Comparison of ENCODE assay signal across 12 cellular contexts in genomic region chr6:140071601-140072062, GRCh38.
A peak's percentile ranks its signal among the peaks of the same experiment; 100 is the strongest.
DNase-seq lines count a peak whose midpoint lies in the region; ATAC-seq and TF ChIP-seq lines count a peak whose summit lies in the region.
"Had no signal": no experiment of that assay in that cellular context is flagged by ENCODE, and none has a peak within 500 bp of the region (broad histone marks: within the 10 kb centered on the region; RNA-seq: fewer than 3 reads in every experiment).

No MANE protein-coding gene starts in this region.

- 73 to 76% methylated on average over 1 of the region's 1 CpG for WGBS in lung, 2 donors

- H3K4me3 ChIP-seq in brain microvascular endothelial cell (ENCODE audit: low read depth, low read length) (no peak overlapping the region), lung (no peak overlapping the region), MM.1S (ENCODE audit: low read length) (no peak overlapping the region)
- H3K4me3 ChIP-seq: BLaER1, psoas muscle had no signal

- H3K36me3 ChIP-seq in brain microvascular endothelial cell (replicated peaks) = no peaks in the 10 kb centered on the region
- no peaks in the 10 kb centered on the region for H3K36me3 ChIP-seq in lung (ENCODE audit: control insufficient read depth in 2 of 2, insufficient read depth in 2 of 2, low read length in 2 of 2)
- H3K36me3 ChIP-seq in MM.1S (replicated peaks; ENCODE audit: insufficient read depth, low read length) = no peaks in the 10 kb centered on the region
- H3K36me3 ChIP-seq: BLaER1 had no signal

- H3K79me2 ChIP-seq in MM.1S (ENCODE audit: low read length) = no peaks in the 10 kb centered on the region

- no peaks in the 10 kb centered on the region for H3K9me2 ChIP-seq in MM.1S (replicated peaks; ENCODE audit: insufficient read depth, low read length)

- H2AFZ ChIP-seq in MM.1S (ENCODE audit: low read length) = no peak overlapping the region

- DNase-seq in AG08395 (ENCODE audit: low spot score) (peak; percentile 26), HS-27A (ENCODE audit: low read depth) (peak; percentile 83), brain microvascular endothelial cell (peak; percentile 70), lung (ENCODE audit: low spot score) (no peak), nucleus accumbens (lab: John Stamatoyannopoulos, UW) (no peak), MM.1S (no peak), GM10248 (ENCODE audit: extremely low spot score) (no peak)
- DNase-seq: NCI-H69, psoas muscle, T-helper 17 cell had no signal

- H3K27ac ChIP-seq in brain microvascular endothelial cell (peak overlapping the region; percentile 76), lung (ENCODE audit: low read depth in 1 of 2, low read length in 1 of 2) (peak overlapping the region in 1 of 2 donors; percentile 70), MM.1S (ENCODE audit: low read length) (no peak overlapping the region)
- H3K27ac ChIP-seq: BLaER1, psoas muscle had no signal

- H3K4me1 ChIP-seq in lung (ENCODE audit: control insufficient read depth in 2 of 2, insufficient read depth in 2 of 2, low read length in 2 of 2) = peaks cover 0 to 12% of the 10 kb centered on the region in 2 donors
- H3K4me1 ChIP-seq in MM.1S (ENCODE audit: low read length) = no peaks in the 10 kb centered on the region
- H3K4me1 ChIP-seq: BLaER1 had no signal

- no peaks in the 10 kb centered on the region for H3F3A ChIP-seq in MM.1S (ENCODE audit: insufficient read depth, low read length)

- H3K4me2 ChIP-seq in MM.1S (ENCODE audit: low read depth, low read length) = no peak overlapping the region
- H3K4me2 ChIP-seq: BLaER1 had no signal

- TF ChIP-seq CTCF in brain microvascular endothelial cell (IDR thresholded peaks at IDR 0.05; ENCODE audit: low read depth, low read length, missing control alignments) = no peak
- no peak for TF ChIP-seq CTCF in lung (IDR thresholded peaks at IDR 0.05; ENCODE audit: control extremely low read depth, extremely low read depth)
- no peak for TF ChIP-seq CTCF in MM.1S (IDR thresholded peaks at IDR 0.05; ENCODE audit: low read length)
- TF ChIP-seq CTCF in GM10248 (IDR thresholded peaks at IDR 0.05; ENCODE audit: control extremely low read depth, extremely low read depth, low read depth, missing control alignments) = no peak

- in situ Hi-C loops in brain microvascular endothelial cell (cut with HindIII; ENCODE audit: low pct_ligation_motif_present, low sequenced_read_pairs) = no loop called here

- peak; percentile 19 for ATAC-seq in lung (ENCODE audit: insufficient read depth, low FRiP score)
- ATAC-seq in HG03442 (IDR thresholded peaks at IDR 0.05; ENCODE audit: unreplicated experiment) = no peak
- ATAC-seq: T-helper 17 cell had no signal

- H4K20me1 ChIP-seq in MM.1S (ENCODE audit: insufficient read depth, low read length) = no peaks in the 10 kb centered on the region
- H4K20me1 ChIP-seq: BLaER1 had no signal

- no peak overlapping the region for H3K9ac ChIP-seq in MM.1S (ENCODE audit: low read length)
- H3K9ac ChIP-seq: BLaER1 had no signal

- H3K27me3 ChIP-seq in brain microvascular endothelial cell (replicated peaks) (no peaks in the 10 kb centered on the region), lung (ENCODE audit: control insufficient read depth, insufficient read depth) (no peaks in the 10 kb centered on the region), MM.1S (replicated peaks; ENCODE audit: insufficient read depth, low read length) (no peaks in the 10 kb centered on the region)
- H3K27me3 ChIP-seq: BLaER1 had no signal

- POLR2A ChIA-PET in GM10248 (lab: Yijun Ruan, JAX) = no interaction called here

- H3K9me3 ChIP-seq in lung (ENCODE audit: control insufficient read depth in 2 of 2, insufficient read depth in 1 of 2, low read length in 1 of 2) (no peaks in the 10 kb centered on the region), MM.1S (replicated peaks; ENCODE audit: insufficient read depth, low read length) (no peaks in the 10 kb centered on the region)
- H3K9me3 ChIP-seq: BLaER1, psoas muscle had no signal

- CTCF ChIA-PET in GM10248 (lab: Yijun Ruan, JAX) = no interaction called here

Comparison
In these comparisons a context has a peak if more than half of its experiments do, and no peak if none do; other contexts are left out.
1. DNase-seq: peak in AG08395 (single experiment), HS-27A (single experiment) and brain microvascular endothelial cell (single experiment); none in lung (single experiment), nucleus accumbens (0 of 56), MM.1S (single experiment) and GM10248 (single experiment).